19 cellular contexts compared by ENCODE assay signal in genomic region chr2:240948086-240948485, GRCh38. TPM values are rescaled to one million over a fixed set of nuclear protein-coding genes. Genes with fewer than 3 reads are reported as not detected.
DNase-seq lines count a peak whose midpoint lies in the region; ATAC-seq, FAIRE-seq and TF ChIP-seq lines count a peak whose summit lies in the region.
"Had no signal": no experiment of that assay in that cellular context is flagged by ENCODE, and none has a peak within 500 bp of the region (broad histone marks: within the 10 kb centered on the region; RNA-seq: fewer than 3 reads in every experiment).

No MANE protein-coding gene starts in this region.

- H3K4me1 ChIP-seq in K562 (replicated peaks in 1 of 2; ENCODE audit: control insufficient read depth in 2 of 2, insufficient read depth in 2 of 2, low read length in 2 of 2) (no peaks in the 10 kb centered on the region), neuronal stem cell (ENCODE audit: control insufficient read depth in 2 of 2, insufficient read depth in 1 of 2, low read depth in 1 of 2, low read length in 2 of 2) (peaks cover 0 to 3% of the 10 kb centered on the region in 2 donors), testis (no peaks in the 10 kb centered on the region), prostate gland (replicated peaks) (no peaks in the 10 kb centered on the region)

- no peaks in the 10 kb centered on the region for H3K79me2 ChIP-seq in K562 (ENCODE audit: control insufficient read depth, insufficient read depth, low read length)

- FAIRE-seq in K562 (lab: Jason Lieb, UNC) = no peak
- FAIRE-seq: A204.1, GM12878, H1 had no signal

- no peaks in the 10 kb centered on the region for H3K9me3 Mint-ChIP-seq in activated CD8-positive, alpha-beta memory T cell treated with anti-CD3 and anti-CD28 coated beads, Interleukin-2, amount 10 ng/mL, durations not matched to agents 7 days and 5 days (ENCODE audit: low read depth)

- H3K27ac Mint-ChIP-seq in activated CD8-positive, alpha-beta memory T cell treated with anti-CD3 and anti-CD28 coated beads, Interleukin-2, amount 10 ng/mL, durations not matched to agents 7 days and 5 days = no peak overlapping the region

- H2AK5ac ChIP-seq in neuronal stem cell (ENCODE audit: low read depth, low read length) = no peak overlapping the region

- no peak overlapping the region for H2BK5ac ChIP-seq in neuronal stem cell (ENCODE audit: low read length)

- no peak overlapping the region for H3K4me2 ChIP-seq in K562 (ENCODE audit: insufficient read depth, low read length)
- no peak overlapping the region for H3K4me2 ChIP-seq in neuronal stem cell (ENCODE audit: insufficient read depth, low read length, poor library complexity, severe bottlenecking)

- no peak overlapping the region for H4K91ac ChIP-seq in neuronal stem cell (ENCODE audit: low read depth, low read length, poor library complexity)

- peak overlapping the region; percentile 43 for H4K8ac ChIP-seq in neuronal stem cell (ENCODE audit: low read depth, low read length)

- H3K14ac ChIP-seq in neuronal stem cell (ENCODE audit: low read length) = peak overlapping the region; percentile 40

- peak; percentile 6 for DNase-seq in activated CD8-positive, alpha-beta memory T cell treated with anti-CD3 and anti-CD28 coated beads, Interleukin-2, amount 50 U/mL, for 4 hours
- no peak for DNase-seq in activated CD8-positive, alpha-beta memory T cell treated with anti-CD3 and anti-CD28 coated beads, Interleukin-2, amount 10 ng/mL, durations not matched to agents 7 days and 5 days
- DNase-seq in K562 (ENCODE audit: extremely low read depth in 1 of 4, low spot score in 3 of 4) (no peak), neuronal stem cell (ENCODE audit: low spot score) (no peak), testis (peak; percentile 4), prostate gland (ENCODE audit: low spot score) (no peak), H4 (ENCODE audit: low spot score) (no peak)
- DNase-seq: C1 segment of cervical spinal cord, GDM1, Karpas-422, MG63, NCI-H1092, NCI-H1694 treated with DMSO at 0.1 percent for 48 hours, OCI-M1, RPMI8226 had no signal

- no peaks in the 10 kb centered on the region for H3K36me3 ChIP-seq in K562 (ENCODE audit: control insufficient read depth, insufficient read depth, low read length)
- H3K36me3 ChIP-seq in neuronal stem cell (replicated peaks in 1 of 2; ENCODE audit: control insufficient read depth in 2 of 2, insufficient read depth in 2 of 2, low read length in 2 of 2) = no peaks in the 10 kb centered on the region
- H3K36me3 ChIP-seq in testis (ENCODE audit: low read depth, missing control alignments) = no peaks in the 10 kb centered on the region
- no peaks in the 10 kb centered on the region for H3K36me3 ChIP-seq in prostate gland
- H3K36me3 ChIP-seq: MG63 had no signal

- TF ChIP-seq RAD21 in K562 (CRISPR knock-in tag; conservative IDR thresholded peaks at IDR 0.05 in 1 of 2, IDR thresholded peaks at IDR 0.05 in 1 of 2) = no peak

- no peak for TF ChIP-seq EP300 in K562 (IDR thresholded peaks at IDR 0.05; ENCODE audit: low read length)

- no peak for TF ChIP-seq POLR2A in K562 (conservative IDR thresholded peaks at IDR 0.05)
- no peak for TF ChIP-seq POLR2A in testis (IDR thresholded peaks at IDR 0.05)
- no peak for TF ChIP-seq POLR2A in prostate gland (IDR thresholded peaks at IDR 0.05)

- WGBS in K562 (ENCODE audit: insufficient coverage, low coverage, missing lambda C conversion rate) = 0% methylated on average over 5 of the region's 8 CpGs
- no CpG with 5 or more reads among the region's 8 CpGs for WGBS in neuronal stem cell (ENCODE audit: extremely low coverage in 2 of 2, insufficient read length in 2 of 2, insufficient replicate concordance in 1 of 2), 2 donors
- WGBS in testis, 2 donors = 94 to 96% methylated on average over 8 of the region's 8 CpGs
- 91% methylated on average over 8 of the region's 8 CpGs for WGBS in prostate gland

- H3K9ac ChIP-seq in K562 (ENCODE audit: insufficient read depth in 1 of 2, low read depth in 2 of 2, low read length in 2 of 2) (no peak overlapping the region), neuronal stem cell (ENCODE audit: low read depth, low read length, poor library complexity) (no peak overlapping the region)

- TF ChIP-seq CTCF in K562 (IDR thresholded peaks at IDR 0.05 in 2 of 3, conservative IDR thresholded peaks at IDR 0.05 in 1 of 3; ENCODE audit: insufficient read depth in 2 of 3, low read depth in 1 of 3, low read length in 3 of 3) (no peak), testis (IDR thresholded peaks at IDR 0.05) (no peak), prostate gland (IDR thresholded peaks at IDR 0.05) (no peak)

- intact Hi-C loops in K562 (cut with micrococcal nuclease) (no loop called here), testis (cut with DNase I; ENCODE audit: low total_unique reads) (no loop called here), prostate gland (cut with DNase I) (no loop called here)

- H3K36me3 Mint-ChIP-seq in activated CD8-positive, alpha-beta memory T cell treated with anti-CD3 and anti-CD28 coated beads, Interleukin-2, amount 10 ng/mL, durations not matched to agents 7 days and 5 days = no peaks in the 10 kb centered on the region

- no peak for ATAC-seq in activated CD8-positive, alpha-beta memory T cell treated with anti-CD3 and anti-CD28 coated beads, Interleukin-2, amount 10 ng/mL, durations not matched to agents 7 days and 5 days
- ATAC-seq in K562 (no peak), GM18868 (IDR thresholded peaks at IDR 0.05; ENCODE audit: unreplicated experiment) (no peak)
- ATAC-seq: GM12878 had no signal

- H3K18ac ChIP-seq in neuronal stem cell (ENCODE audit: low read length) = no peak overlapping the region

- H2BK12ac ChIP-seq in neuronal stem cell (ENCODE audit: low read length) = no peak overlapping the region

- no peak overlapping the region for H2BK15ac ChIP-seq in neuronal stem cell (ENCODE audit: low read length)

- H3K9me1 ChIP-seq in K562 (ENCODE audit: control insufficient read depth, insufficient read depth, low read length) = no peaks in the 10 kb centered on the region

- H3K27me3 ChIP-seq in K562 (ENCODE audit: control insufficient read depth in 2 of 2, insufficient read depth in 2 of 2, low read length in 2 of 2) = peaks cover 0 to 13% of the 10 kb centered on the region in 2 experiments; a peak in 2 of 5 replicates
- H3K27me3 ChIP-seq in neuronal stem cell (ENCODE audit: control insufficient read depth in 3 of 3, insufficient read depth in 3 of 3, low read depth in 1 of 3, low read length in 3 of 3) = peaks cover 0 to 11% (median 0%) of the 10 kb centered on the region in 3 experiments
- H3K27me3 ChIP-seq in testis = no peaks in the 10 kb centered on the region
- no peaks in the 10 kb centered on the region for H3K27me3 ChIP-seq in prostate gland (replicated peaks; ENCODE audit: insufficient read depth)
- H3K27me3 ChIP-seq: MG63 had no signal

- no peaks in the 10 kb centered on the region for H3K4me1 Mint-ChIP-seq in activated CD8-positive, alpha-beta memory T cell treated with anti-CD3 and anti-CD28 coated beads, Interleukin-2, amount 10 ng/mL, durations not matched to agents 7 days and 5 days

- BruUV-seq in K562 (replicated peaks; lab: Mats Ljungman, UMichigan) = no TSS peak

- H2AFZ ChIP-seq in K562 (ENCODE audit: low read depth, low read length) = no peak overlapping the region
- no peak overlapping the region for H2AFZ ChIP-seq in neuronal stem cell (ENCODE audit: low read length)

- no peak overlapping the region for H2BK120ac ChIP-seq in neuronal stem cell (ENCODE audit: low read depth, low read length)

- no peak overlapping the region for H3K27ac ChIP-seq in K562 (ENCODE audit: extremely low read depth, low read depth, low read length)
- no peak overlapping the region for H3K27ac ChIP-seq in neuronal stem cell (replicated peaks; ENCODE audit: low read length)
- no peak overlapping the region for H3K27ac ChIP-seq in testis
- no peak overlapping the region for H3K27ac ChIP-seq in prostate gland

- CTCF ChIA-PET in activated CD8-positive, alpha-beta memory T cell treated with anti-CD3 and anti-CD28 coated beads, Interleukin-2, amount 10 ng/mL, durations not matched to agents 7 days and 5 days (lab: Charles Lee) = no interaction called here
- CTCF ChIA-PET in K562 (lab: Yijun Ruan, JAX; ENCODE audit: low intra/inter-chr PET ratio) = no interaction called here

- no peak overlapping the region for H3K4me3 Mint-ChIP-seq in activated CD8-positive, alpha-beta memory T cell treated with anti-CD3 and anti-CD28 coated beads, Interleukin-2, amount 10 ng/mL, durations not matched to agents 7 days and 5 days

- H3K4me3 ChIP-seq in K562 (no peak overlapping the region), neuronal stem cell (ENCODE audit: low read length in 2 of 2) (no peak overlapping the region), testis (no peak overlapping the region), prostate gland (no peak overlapping the region)
- H3K4me3 ChIP-seq: GM12878, MG63 had no signal

- no peaks in the 10 kb centered on the region for H4K20me1 ChIP-seq in K562 (replicated peaks; ENCODE audit: control insufficient read depth, insufficient read depth, low read length)

- H3K9me3 ChIP-seq in K562 (replicated peaks; ENCODE audit: control insufficient read depth, insufficient read depth, low read depth, low read length) (no peaks in the 10 kb centered on the region), neuronal stem cell (replicated peaks in 1 of 2; ENCODE audit: control insufficient read depth in 2 of 2, insufficient read depth in 1 of 2, low read depth in 1 of 2, low read length in 2 of 2) (peaks cover 0 to 3% of the 10 kb centered on the region in 2 donors), testis (no peaks in the 10 kb centered on the region), prostate gland (no peaks in the 10 kb centered on the region)

- H3K4ac ChIP-seq in neuronal stem cell (ENCODE audit: low read length) = no peak overlapping the region

- H3K23ac ChIP-seq in neuronal stem cell (ENCODE audit: low read depth, low read length, poor library complexity) = no peak overlapping the region

- in situ Hi-C loops in K562 (cut with MboI) = no loop called here

- H3K27me3 Mint-ChIP-seq in activated CD8-positive, alpha-beta memory T cell treated with anti-CD3 and anti-CD28 coated beads, Interleukin-2, amount 10 ng/mL, durations not matched to agents 7 days and 5 days = no peaks in the 10 kb centered on the region

- POLR2A ChIA-PET in K562 (lab: Yijun Ruan, JAX) = interaction anchor here (0.6 kb wide), 1 partner anchor 57 kb away, joined by 3 read pairs; no protein-coding TSS in a partner anchor

- H3K79me1 ChIP-seq in neuronal stem cell (ENCODE audit: low read depth, low read length) = peaks cover 5% of the 10 kb centered on the region

RNA-seq across cellular contexts. Expression of gene CROCC2, which starts 42.0 kb away (rescaled TPM):
- not detected for total RNA-seq in activated CD8-positive, alpha-beta memory T cell treated with anti-CD3 and anti-CD28 coated beads, Interleukin-2, amount 10 ng/mL, durations not matched to agents 7 days and 5 days
- not detected in 2 replicates for total RNA-seq in K562 (2011; cell fraction: chromatin; rRNA removed; ENCODE audit: low replicate concordance)
- total RNA-seq in K562 (2011; cell fraction: nucleolus; rRNA removed) = not detected in 2 replicates
- total RNA-seq in K562 (2011; cell fraction: nucleoplasm; rRNA removed) = not detected in 2 replicates
- total RNA-seq in K562 (2014; rRNA removed) (not detected in 2 replicates), K562 (2014; rRNA removed; fragmentation: Illumina TruSeq; extraction: Trizol) (not detected in 2 replicates), K562 (2015; rRNA removed; fragmentation: Illumina TruSeq; extraction: Trizol) (not detected in 2 replicates), K562 (2021) (not detected in 2 replicates), testis (under 1 TPM; 0.43 to 0.55 TPM), prostate gland (under 1 TPM in 1 of 2 donors, not detected in 1; 0.23 TPM)
- polyA plus RNA-seq in K562 (2011; rRNA removed) (not detected in 2 replicates), K562 (2014; fragmentation: Illumina TruSeq; extraction: Trizol) (not detected in 2 replicates), K562 (2014; fragmentation: Nextera tagmentation; extraction: Ambion mirVana) (not detected), K562 (2014; rRNA removed) (not detected in 2 replicates), testis (ENCODE audit: insufficient read depth, low read depth, low replicate concordance) (0.51 TPM)
- polyA plus RNA-seq in K562 (2011; cell fraction: cytosol; rRNA removed) = not detected in 2 replicates
- not detected in 2 replicates for polyA plus RNA-seq in K562 (2011; cell fraction: nucleus; rRNA removed)
- polyA plus RNA-seq in K562 (2012) = not detected in 2 replicates
- not detected in 2 replicates for polyA minus RNA-seq in K562 (2011; rRNA and poly(A)+ RNA removed)
- not detected in 2 replicates for polyA minus RNA-seq in K562 (2011; cell fraction: cytosol; rRNA and poly(A)+ RNA removed)
- not detected in 2 replicates for polyA minus RNA-seq in K562 (2011; cell fraction: nucleus; rRNA and poly(A)+ RNA removed)
- not detected for polyA plus RNA-seq in neuronal stem cell (2013, experiment 1 of 2)
- polyA plus RNA-seq in neuronal stem cell (2013, experiment 2 of 2) = not detected
- total RNA-seq in H4 (2014; rRNA removed; shearing (Covaris generic)) = not detected in 2 replicates
- total RNA-seq: GM12878, H1 had no signal
- polyA plus RNA-seq: GM12878, H1 had no signal

RNA-seq across cellular contexts. Expression of gene SNED1, which starts 50.3 kb away (rescaled TPM):
- total RNA-seq in activated CD8-positive, alpha-beta memory T cell treated with anti-CD3 and anti-CD28 coated beads, Interleukin-2, amount 10 ng/mL, durations not matched to agents 7 days and 5 days = 1 to 10 TPM; 3.6 to 4.6 TPM
- not detected in 2 replicates for total RNA-seq in K562 (2011; cell fraction: chromatin; rRNA removed; ENCODE audit: low replicate concordance)
- not detected in 2 replicates for total RNA-seq in K562 (2011; cell fraction: nucleolus; rRNA removed)
- not detected in 2 replicates for total RNA-seq in K562 (2011; cell fraction: nucleoplasm; rRNA removed)
- total RNA-seq in K562 (2014; rRNA removed) (not detected in 2 replicates), K562 (2014; rRNA removed; fragmentation: Illumina TruSeq; extraction: Trizol) (not detected in 2 replicates), K562 (2015; rRNA removed; fragmentation: Illumina TruSeq; extraction: Trizol) (not detected in 2 replicates), K562 (2021) (0.02 and 0.07 TPM in 2 replicates), testis (100 to 1,000 TPM in 1 of 2 donors, 10 to 100 TPM in 1; 82.7 to 107 TPM), prostate gland (100 to 1,000 TPM in 1 of 2 donors, 10 to 100 TPM in 1; 32.0 to 115 TPM)
- polyA plus RNA-seq in K562 (2011; rRNA removed) (0.06 TPM in 1 of 2 replicates, not detected in the other), K562 (2014; fragmentation: Illumina TruSeq; extraction: Trizol) (not detected in 2 replicates), K562 (2014; fragmentation: Nextera tagmentation; extraction: Ambion mirVana) (under 1 TPM; 0.03 to 0.04 TPM), K562 (2014; rRNA removed) (0.03 TPM in 1 of 2 replicates, not detected in the other), testis (ENCODE audit: insufficient read depth, low read depth, low replicate concordance) (15.8 TPM)
- not detected in 2 replicates for polyA plus RNA-seq in K562 (2011; cell fraction: cytosol; rRNA removed)
- 0.01 TPM in 1 of 2 replicates, not detected in the other for polyA plus RNA-seq in K562 (2011; cell fraction: nucleus; rRNA removed)
- polyA plus RNA-seq in K562 (2012) = 0.12 and 0.17 TPM in 2 replicates
- not detected in 2 replicates for polyA minus RNA-seq in K562 (2011; rRNA and poly(A)+ RNA removed)
- not detected in 2 replicates for polyA minus RNA-seq in K562 (2011; cell fraction: cytosol; rRNA and poly(A)+ RNA removed)
- not detected in 2 replicates for polyA minus RNA-seq in K562 (2011; cell fraction: nucleus; rRNA and poly(A)+ RNA removed)
- 0.14 TPM for polyA plus RNA-seq in neuronal stem cell (2013, experiment 1 of 2)
- polyA plus RNA-seq in neuronal stem cell (2013, experiment 2 of 2) = 0.04 TPM
- total RNA-seq in H4 (2014; rRNA removed; shearing (Covaris generic)) = 1.7 and 2.6 TPM in 2 replicates

RNA-seq across cellular contexts. Expression of gene MAB21L4, which starts 52.1 kb away (rescaled TPM):
- not detected for total RNA-seq in activated CD8-positive, alpha-beta memory T cell treated with anti-CD3 and anti-CD28 coated beads, Interleukin-2, amount 10 ng/mL, durations not matched to agents 7 days and 5 days
- 0.14 TPM in 1 of 2 replicates, not detected in the other for total RNA-seq in K562 (2011; cell fraction: chromatin; rRNA removed; ENCODE audit: low replicate concordance)
- total RNA-seq in K562 (2011; cell fraction: nucleolus; rRNA removed) = not detected in 2 replicates
- total RNA-seq in K562 (2011; cell fraction: nucleoplasm; rRNA removed) = not detected in 2 replicates
- total RNA-seq in K562 (2014; rRNA removed) = not detected in 2 replicates
- total RNA-seq in K562 (2014; rRNA removed; fragmentation: Illumina TruSeq; extraction: Trizol) = not detected in 2 replicates
- not detected in 2 replicates for total RNA-seq in K562 (2015; rRNA removed; fragmentation: Illumina TruSeq; extraction: Trizol)
- total RNA-seq in K562 (2021) = not detected in 2 replicates
- polyA plus RNA-seq in K562 (2011; rRNA removed) = 0.05 TPM in 1 of 2 replicates, not detected in the other
- 0.06 TPM in 1 of 2 replicates, not detected in the other for polyA plus RNA-seq in K562 (2011; cell fraction: cytosol; rRNA removed)
- polyA plus RNA-seq in K562 (2011; cell fraction: nucleus; rRNA removed) = 0.06 TPM in 2 replicates
- 0.05 and 0.24 TPM in 2 replicates for polyA plus RNA-seq in K562 (2012)
- 0.07 TPM in 1 of 2 replicates, not detected in the other for polyA plus RNA-seq in K562 (2014; fragmentation: Illumina TruSeq; extraction: Trizol)
- polyA plus RNA-seq in K562 (2014; fragmentation: Nextera tagmentation; extraction: Ambion mirVana) = not detected
- 0.03 TPM in 1 of 2 replicates, not detected in the other for polyA plus RNA-seq in K562 (2014; rRNA removed)
- not detected in 2 replicates for polyA minus RNA-seq in K562 (2011; rRNA and poly(A)+ RNA removed)
- polyA minus RNA-seq in K562 (2011; cell fraction: cytosol; rRNA and poly(A)+ RNA removed) = not detected in 2 replicates
- polyA minus RNA-seq in K562 (2011; cell fraction: nucleus; rRNA and poly(A)+ RNA removed) = not detected in 2 replicates
- not detected for polyA plus RNA-seq in neuronal stem cell (2013, experiment 1 of 2)
- not detected for polyA plus RNA-seq in neuronal stem cell (2013, experiment 2 of 2)
- total RNA-seq in testis = not detected
- polyA plus RNA-seq in testis (ENCODE audit: insufficient read depth, low read depth, low replicate concordance) = 1.1 TPM
- 1 to 10 TPM; 1.1 to 3.5 TPM for total RNA-seq in prostate gland
- not detected in 2 replicates for total RNA-seq in H4 (2014; rRNA removed; shearing (Covaris generic))
- total RNA-seq: GM12878, H1 had no signal

Comparison
In these comparisons a context has a peak if more than half of its experiments do, and no peak if none do; other contexts are left out.
1. DNase-seq: peak in activated CD8-positive, alpha-beta memory T cell treated with anti-CD3 and anti-CD28 coated beads, Interleukin-2, amount 50 U/mL, for 4 hours (single experiment) and testis (single experiment); none in activated CD8-positive, alpha-beta memory T cell treated with anti-CD3 and anti-CD28 coated beads, Interleukin-2, amount 10 ng/mL, durations not matched to agents 7 days and 5 days (single experiment), K562 (0 of 4), neuronal stem cell (single experiment), prostate gland (single experiment) and H4 (single experiment).